ENCODE assay signal across 1 cellular context in genomic region chr1:160261878-160262794, GRCh38.
TF ChIP-seq lines count a peak whose summit lies in the region.

TSS of gene DCAF8 (minus strand) at chr1:160262549. CDS start at chr1:160244008, 18,541 bp downstream.

TF ChIP-seq in K562, 482 proteins besides CTCF, POLR2A, EP300 and RAD21 (continued from another document and continues in another):
- TF ChIP-seq, protein P1, sequence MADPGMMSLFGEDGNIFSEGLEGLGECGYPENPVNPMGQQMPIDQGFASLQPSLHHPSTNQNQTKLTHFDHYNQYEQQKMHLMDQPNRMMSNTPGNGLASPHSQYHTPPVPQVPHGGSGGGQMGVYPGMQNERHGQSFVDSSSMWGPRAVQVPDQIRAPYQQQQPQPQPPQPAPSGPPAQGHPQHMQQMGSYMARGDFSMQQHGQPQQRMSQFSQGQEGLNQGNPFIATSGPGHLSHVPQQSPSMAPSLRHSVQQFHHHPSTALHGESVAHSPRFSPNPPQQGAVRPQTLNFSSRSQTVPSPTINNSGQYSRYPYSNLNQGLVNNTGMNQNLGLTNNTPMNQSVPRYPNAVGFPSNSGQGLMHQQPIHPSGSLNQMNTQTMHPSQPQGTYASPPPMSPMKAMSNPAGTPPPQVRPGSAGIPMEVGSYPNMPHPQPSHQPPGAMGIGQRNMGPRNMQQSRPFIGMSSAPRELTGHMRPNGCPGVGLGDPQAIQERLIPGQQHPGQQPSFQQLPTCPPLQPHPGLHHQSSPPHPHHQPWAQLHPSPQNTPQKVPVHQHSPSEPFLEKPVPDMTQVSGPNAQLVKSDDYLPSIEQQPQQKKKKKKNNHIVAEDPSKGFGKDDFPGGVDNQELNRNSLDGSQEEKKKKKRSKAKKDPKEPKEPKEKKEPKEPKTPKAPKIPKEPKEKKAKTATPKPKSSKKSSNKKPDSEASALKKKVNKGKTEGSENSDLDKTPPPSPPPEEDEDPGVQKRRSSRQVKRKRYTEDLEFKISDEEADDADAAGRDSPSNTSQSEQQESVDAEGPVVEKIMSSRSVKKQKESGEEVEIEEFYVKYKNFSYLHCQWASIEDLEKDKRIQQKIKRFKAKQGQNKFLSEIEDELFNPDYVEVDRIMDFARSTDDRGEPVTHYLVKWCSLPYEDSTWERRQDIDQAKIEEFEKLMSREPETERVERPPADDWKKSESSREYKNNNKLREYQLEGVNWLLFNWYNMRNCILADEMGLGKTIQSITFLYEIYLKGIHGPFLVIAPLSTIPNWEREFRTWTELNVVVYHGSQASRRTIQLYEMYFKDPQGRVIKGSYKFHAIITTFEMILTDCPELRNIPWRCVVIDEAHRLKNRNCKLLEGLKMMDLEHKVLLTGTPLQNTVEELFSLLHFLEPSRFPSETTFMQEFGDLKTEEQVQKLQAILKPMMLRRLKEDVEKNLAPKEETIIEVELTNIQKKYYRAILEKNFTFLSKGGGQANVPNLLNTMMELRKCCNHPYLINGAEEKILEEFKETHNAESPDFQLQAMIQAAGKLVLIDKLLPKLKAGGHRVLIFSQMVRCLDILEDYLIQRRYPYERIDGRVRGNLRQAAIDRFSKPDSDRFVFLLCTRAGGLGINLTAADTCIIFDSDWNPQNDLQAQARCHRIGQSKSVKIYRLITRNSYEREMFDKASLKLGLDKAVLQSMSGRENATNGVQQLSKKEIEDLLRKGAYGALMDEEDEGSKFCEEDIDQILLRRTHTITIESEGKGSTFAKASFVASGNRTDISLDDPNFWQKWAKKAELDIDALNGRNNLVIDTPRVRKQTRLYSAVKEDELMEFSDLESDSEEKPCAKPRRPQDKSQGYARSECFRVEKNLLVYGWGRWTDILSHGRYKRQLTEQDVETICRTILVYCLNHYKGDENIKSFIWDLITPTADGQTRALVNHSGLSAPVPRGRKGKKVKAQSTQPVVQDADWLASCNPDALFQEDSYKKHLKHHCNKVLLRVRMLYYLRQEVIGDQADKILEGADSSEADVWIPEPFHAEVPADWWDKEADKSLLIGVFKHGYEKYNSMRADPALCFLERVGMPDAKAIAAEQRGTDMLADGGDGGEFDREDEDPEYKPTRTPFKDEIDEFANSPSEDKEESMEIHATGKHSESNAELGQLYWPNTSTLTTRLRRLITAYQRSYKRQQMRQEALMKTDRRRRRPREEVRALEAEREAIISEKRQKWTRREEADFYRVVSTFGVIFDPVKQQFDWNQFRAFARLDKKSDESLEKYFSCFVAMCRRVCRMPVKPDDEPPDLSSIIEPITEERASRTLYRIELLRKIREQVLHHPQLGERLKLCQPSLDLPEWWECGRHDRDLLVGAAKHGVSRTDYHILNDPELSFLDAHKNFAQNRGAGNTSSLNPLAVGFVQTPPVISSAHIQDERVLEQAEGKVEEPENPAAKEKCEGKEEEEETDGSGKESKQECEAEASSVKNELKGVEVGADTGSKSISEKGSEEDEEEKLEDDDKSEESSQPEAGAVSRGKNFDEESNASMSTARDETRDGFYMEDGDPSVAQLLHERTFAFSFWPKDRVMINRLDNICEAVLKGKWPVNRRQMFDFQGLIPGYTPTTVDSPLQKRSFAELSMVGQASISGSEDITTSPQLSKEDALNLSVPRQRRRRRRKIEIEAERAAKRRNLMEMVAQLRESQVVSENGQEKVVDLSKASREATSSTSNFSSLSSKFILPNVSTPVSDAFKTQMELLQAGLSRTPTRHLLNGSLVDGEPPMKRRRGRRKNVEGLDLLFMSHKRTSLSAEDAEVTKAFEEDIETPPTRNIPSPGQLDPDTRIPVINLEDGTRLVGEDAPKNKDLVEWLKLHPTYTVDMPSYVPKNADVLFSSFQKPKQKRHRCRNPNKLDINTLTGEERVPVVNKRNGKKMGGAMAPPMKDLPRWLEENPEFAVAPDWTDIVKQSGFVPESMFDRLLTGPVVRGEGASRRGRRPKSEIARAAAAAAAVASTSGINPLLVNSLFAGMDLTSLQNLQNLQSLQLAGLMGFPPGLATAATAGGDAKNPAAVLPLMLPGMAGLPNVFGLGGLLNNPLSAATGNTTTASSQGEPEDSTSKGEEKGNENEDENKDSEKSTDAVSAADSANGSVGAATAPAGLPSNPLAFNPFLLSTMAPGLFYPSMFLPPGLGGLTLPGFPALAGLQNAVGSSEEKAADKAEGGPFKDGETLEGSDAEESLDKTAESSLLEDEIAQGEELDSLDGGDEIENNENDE (IDR thresholded peaks at IDR 0.05; ENCODE audit: low read depth, low read length) = no peak
- TF ChIP-seq ARID2 (IDR thresholded peaks at IDR 0.05) = 0 out of 2 replicates have a peak, but pooled peaks have one; percentile 39
- TF ChIP-seq, protein P2, sequence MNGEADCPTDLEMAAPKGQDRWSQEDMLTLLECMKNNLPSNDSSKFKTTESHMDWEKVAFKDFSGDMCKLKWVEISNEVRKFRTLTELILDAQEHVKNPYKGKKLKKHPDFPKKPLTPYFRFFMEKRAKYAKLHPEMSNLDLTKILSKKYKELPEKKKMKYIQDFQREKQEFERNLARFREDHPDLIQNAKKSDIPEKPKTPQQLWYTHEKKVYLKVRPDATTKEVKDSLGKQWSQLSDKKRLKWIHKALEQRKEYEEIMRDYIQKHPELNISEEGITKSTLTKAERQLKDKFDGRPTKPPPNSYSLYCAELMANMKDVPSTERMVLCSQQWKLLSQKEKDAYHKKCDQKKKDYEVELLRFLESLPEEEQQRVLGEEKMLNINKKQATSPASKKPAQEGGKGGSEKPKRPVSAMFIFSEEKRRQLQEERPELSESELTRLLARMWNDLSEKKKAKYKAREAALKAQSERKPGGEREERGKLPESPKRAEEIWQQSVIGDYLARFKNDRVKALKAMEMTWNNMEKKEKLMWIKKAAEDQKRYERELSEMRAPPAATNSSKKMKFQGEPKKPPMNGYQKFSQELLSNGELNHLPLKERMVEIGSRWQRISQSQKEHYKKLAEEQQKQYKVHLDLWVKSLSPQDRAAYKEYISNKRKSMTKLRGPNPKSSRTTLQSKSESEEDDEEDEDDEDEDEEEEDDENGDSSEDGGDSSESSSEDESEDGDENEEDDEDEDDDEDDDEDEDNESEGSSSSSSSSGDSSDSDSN (IDR thresholded peaks at IDR 0.05; ENCODE audit: borderline replicate concordance in 1 of 2, low read depth in 2 of 2, low read length in 2 of 2) = peak in 1 of 2 experiments; percentile 42; a peak in 1 of 4 replicates
- TF ChIP-seq CREM (IDR thresholded peaks at IDR 0.05; ENCODE audit: low read depth) = peak; percentile 85
- TF ChIP-seq, protein P3, sequence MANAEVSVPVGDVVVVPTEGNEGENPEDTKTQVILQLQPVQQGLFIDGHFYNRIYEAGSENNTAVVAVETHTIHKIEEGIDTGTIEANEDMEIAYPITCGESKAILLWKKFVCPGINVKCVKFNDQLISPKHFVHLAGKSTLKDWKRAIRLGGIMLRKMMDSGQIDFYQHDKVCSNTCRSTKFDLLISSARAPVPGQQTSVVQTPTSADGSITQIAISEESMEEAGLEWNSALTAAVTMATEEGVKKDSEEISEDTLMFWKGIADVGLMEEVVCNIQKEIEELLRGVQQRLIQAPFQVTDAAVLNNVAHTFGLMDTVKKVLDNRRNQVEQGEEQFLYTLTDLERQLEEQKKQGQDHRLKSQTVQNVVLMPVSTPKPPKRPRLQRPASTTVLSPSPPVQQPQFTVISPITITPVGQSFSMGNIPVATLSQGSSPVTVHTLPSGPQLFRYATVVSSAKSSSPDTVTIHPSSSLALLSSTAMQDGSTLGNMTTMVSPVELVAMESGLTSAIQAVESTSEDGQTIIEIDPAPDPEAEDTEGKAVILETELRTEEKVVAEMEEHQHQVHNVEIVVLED (CRISPR knock-in tag; IDR thresholded peaks at IDR 0.05) = peak; percentile 78
- TF ChIP-seq NCOA1 (IDR thresholded peaks at IDR 0.05; ENCODE audit: low read depth) = peak; percentile 67
- TF ChIP-seq MTF1 (CRISPR knock-in tag; IDR thresholded peaks at IDR 0.05; ENCODE audit: borderline replicate concordance) = no peak
- TF ChIP-seq, protein P4, sequence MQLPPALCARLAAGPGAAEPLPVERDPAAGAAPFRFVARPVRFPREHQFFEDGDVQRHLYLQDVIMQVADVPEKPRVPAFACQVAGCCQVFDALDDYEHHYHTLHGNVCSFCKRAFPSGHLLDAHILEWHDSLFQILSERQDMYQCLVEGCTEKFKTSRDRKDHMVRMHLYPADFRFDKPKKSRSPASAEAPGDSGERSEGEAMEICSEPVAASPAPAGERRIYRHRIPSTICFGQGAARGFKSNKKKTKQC (CRISPR knock-in tag; IDR thresholded peaks at IDR 0.05) = peak; percentile 94
- TF ChIP-seq ZFX (CRISPR knock-in tag; IDR thresholded peaks at IDR 0.05) = peak; percentile 100
- TF ChIP-seq YBX1 (IDR thresholded peaks at IDR 0.05) = no peak
- TF ChIP-seq, protein P5, sequence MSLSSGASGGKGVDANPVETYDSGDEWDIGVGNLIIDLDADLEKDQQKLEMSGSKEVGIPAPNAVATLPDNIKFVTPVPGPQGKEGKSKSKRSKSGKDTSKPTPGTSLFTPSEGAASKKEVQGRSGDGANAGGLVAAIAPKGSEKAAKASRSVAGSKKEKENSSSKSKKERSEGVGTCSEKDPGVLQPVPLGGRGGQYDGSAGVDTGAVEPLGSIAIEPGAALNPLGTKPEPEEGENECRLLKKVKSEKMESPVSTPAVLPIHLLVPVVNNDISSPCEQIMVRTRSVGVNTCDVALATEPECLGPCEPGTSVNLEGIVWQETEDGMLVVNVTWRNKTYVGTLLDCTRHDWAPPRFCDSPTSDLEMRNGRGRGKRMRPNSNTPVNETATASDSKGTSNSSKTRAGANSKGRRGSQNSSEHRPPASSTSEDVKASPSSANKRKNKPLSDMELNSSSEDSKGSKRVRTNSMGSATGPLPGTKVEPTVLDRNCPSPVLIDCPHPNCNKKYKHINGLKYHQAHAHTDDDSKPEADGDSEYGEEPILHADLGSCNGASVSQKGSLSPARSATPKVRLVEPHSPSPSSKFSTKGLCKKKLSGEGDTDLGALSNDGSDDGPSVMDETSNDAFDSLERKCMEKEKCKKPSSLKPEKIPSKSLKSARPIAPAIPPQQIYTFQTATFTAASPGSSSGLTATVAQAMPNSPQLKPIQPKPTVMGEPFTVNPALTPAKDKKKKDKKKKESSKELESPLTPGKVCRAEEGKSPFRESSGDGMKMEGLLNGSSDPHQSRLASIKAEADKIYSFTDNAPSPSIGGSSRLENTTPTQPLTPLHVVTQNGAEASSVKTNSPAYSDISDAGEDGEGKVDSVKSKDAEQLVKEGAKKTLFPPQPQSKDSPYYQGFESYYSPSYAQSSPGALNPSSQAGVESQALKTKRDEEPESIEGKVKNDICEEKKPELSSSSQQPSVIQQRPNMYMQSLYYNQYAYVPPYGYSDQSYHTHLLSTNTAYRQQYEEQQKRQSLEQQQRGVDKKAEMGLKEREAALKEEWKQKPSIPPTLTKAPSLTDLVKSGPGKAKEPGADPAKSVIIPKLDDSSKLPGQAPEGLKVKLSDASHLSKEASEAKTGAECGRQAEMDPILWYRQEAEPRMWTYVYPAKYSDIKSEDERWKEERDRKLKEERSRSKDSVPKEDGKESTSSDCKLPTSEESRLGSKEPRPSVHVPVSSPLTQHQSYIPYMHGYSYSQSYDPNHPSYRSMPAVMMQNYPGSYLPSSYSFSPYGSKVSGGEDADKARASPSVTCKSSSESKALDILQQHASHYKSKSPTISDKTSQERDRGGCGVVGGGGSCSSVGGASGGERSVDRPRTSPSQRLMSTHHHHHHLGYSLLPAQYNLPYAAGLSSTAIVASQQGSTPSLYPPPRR (CRISPR knock-in tag; IDR thresholded peaks at IDR 0.05; ENCODE audit: borderline replicate concordance) = no peak; the same call in 1 of the 2 replicates
- no peak for TF ChIP-seq E2F1 (CRISPR knock-in tag; IDR thresholded peaks at IDR 0.05)
- TF ChIP-seq NELFE (IDR thresholded peaks at IDR 0.05; ENCODE audit: insufficient read depth, insufficient read length) = no peak
- TF ChIP-seq CTBP1 (IDR thresholded peaks at IDR 0.05; ENCODE audit: borderline replicate concordance) = peak; percentile 38; the same call in 1 of the 2 replicates
- peak in 1 of 2 experiments; percentile 68; a peak in 2 of 3 replicates for TF ChIP-seq CBX3 (IDR thresholded peaks at IDR 0.05; ENCODE audit: borderline replicate concordance in 1 of 2, low read length in 2 of 2)
- TF ChIP-seq FOXK1 (CRISPR knock-in tag; IDR thresholded peaks at IDR 0.05; ENCODE audit: borderline replicate concordance) = no peak
- TF ChIP-seq ZNF316 (IDR thresholded peaks at IDR 0.05) = peak; percentile 35; the same call in 1 of the 2 replicates
- TF ChIP-seq HDAC8 (tag; IDR thresholded peaks at IDR 0.05) = 0 out of 2 replicates have a peak, but pooled peaks have one; percentile 59
- peak; percentile 64 to 69; a peak in 2 of 4 replicates for TF ChIP-seq MLLT1 (IDR thresholded peaks at IDR 0.05)
- TF ChIP-seq BHLHE40 (IDR thresholded peaks at IDR 0.05; ENCODE audit: low read length) = peak; percentile 45; the same call in 1 of the 2 replicates
- TF ChIP-seq EHMT2 (IDR thresholded peaks at IDR 0.05) = peak; percentile 62
- peak; percentile 98 for TF ChIP-seq TAF7 (tag; IDR thresholded peaks at IDR 0.05)
- no peak; the same call in 1 of the 2 replicates for TF ChIP-seq ZBTB43 (CRISPR knock-in tag; IDR thresholded peaks at IDR 0.05)
- TF ChIP-seq ZNF707 (CRISPR knock-in tag; conservative IDR thresholded peaks at IDR 0.05) = no peak
- TF ChIP-seq PCBP2 (IDR thresholded peaks at IDR 0.05; ENCODE audit: low read depth, low read length, poor library complexity, severe bottlenecking) = no peak
